ENCODE assay signal across 8 cellular contexts in genomic region chr21:36322083-36322424, GRCh38. TPM values are rescaled to one million over a fixed set of nuclear protein-coding genes. Genes with fewer than 3 reads are reported as not detected.
DNase-seq lines count a peak whose midpoint lies in the region; ATAC-seq, FAIRE-seq and TF ChIP-seq lines count a peak whose summit lies in the region.

No MANE protein-coding gene starts in this region.

- H3K9me1 ChIP-seq in keratinocyte (ENCODE audit: control insufficient read depth, extremely low read depth, insufficient read depth, low read length) = peaks cover 2% of the 10 kb centered on the region

- peak overlapping the region; percentile 84 for H3K4me2 ChIP-seq in keratinocyte (ENCODE audit: control insufficient read depth, extremely low read depth, insufficient read depth, low read depth, low read length)

- H3K27ac ChIP-seq in keratinocyte (ENCODE audit: control insufficient read depth, insufficient read depth, low read length) (peak overlapping the region; percentile 98), subcutaneous abdominal adipose tissue (ENCODE audit: low read depth, low read length) (peak overlapping the region; percentile 99)

- H3K4me3 Mint-ChIP-seq in T-helper 2 cell treated with Interferon-gamma antibody and Interleukin-4, amounts not matched to agents 5 μg/mL and 100 μg/mL, for 36 hours = peak overlapping the region; percentile 97
- H3K4me3 Mint-ChIP-seq in activated naive CD8-positive, alpha-beta T cell treated with anti-CD3 and anti-CD28 coated beads for 36 hours = peak overlapping the region; percentile 91

- dilution Hi-C loops in keratinocyte (cut with MboI; ENCODE audit: extremely low pct_ligation_motif_present, low sequenced_read_pairs) = no loop called here

- no peak overlapping the region for H2AFZ ChIP-seq in keratinocyte (ENCODE audit: control insufficient read depth, low read length)

- no peak for FAIRE-seq in keratinocyte (lab: Jason Lieb, UNC)

- peaks cover 31% of the 10 kb centered on the region for H3K36me3 Mint-ChIP-seq in T-helper 2 cell treated with Interferon-gamma antibody and Interleukin-4, amounts not matched to agents 5 μg/mL and 100 μg/mL, for 36 hours (ENCODE audit: low read depth)
- H3K36me3 Mint-ChIP-seq in activated naive CD8-positive, alpha-beta T cell treated with anti-CD3 and anti-CD28 coated beads for 36 hours = peaks cover 15% of the 10 kb centered on the region

- H3K27ac Mint-ChIP-seq in T-helper 2 cell treated with Interferon-gamma antibody and Interleukin-4, amounts not matched to agents 5 μg/mL and 100 μg/mL, for 36 hours = peak overlapping the region; percentile 96
- H3K27ac Mint-ChIP-seq in activated naive CD8-positive, alpha-beta T cell treated with anti-CD3 and anti-CD28 coated beads for 36 hours = peak overlapping the region; percentile 92

- H4K20me1 ChIP-seq in keratinocyte (ENCODE audit: control insufficient read depth, extremely low read depth, insufficient read depth, low read length) = no peaks in the 10 kb centered on the region

- H3K4me1 Mint-ChIP-seq in T-helper 2 cell treated with Interferon-gamma antibody and Interleukin-4, amounts not matched to agents 5 μg/mL and 100 μg/mL, for 36 hours (ENCODE audit: low read depth) = peaks cover 24% of the 10 kb centered on the region
- H3K4me1 Mint-ChIP-seq in activated naive CD8-positive, alpha-beta T cell treated with anti-CD3 and anti-CD28 coated beads for 36 hours = peaks cover 32% of the 10 kb centered on the region

- H3K4me1 ChIP-seq in keratinocyte (ENCODE audit: control insufficient read depth, extremely low read depth, insufficient read depth, low read length) = peaks cover 36% of the 10 kb centered on the region
- peaks cover 0 to 42% (median 38%) of the 10 kb centered on the region in 5 donors for H3K4me1 ChIP-seq in subcutaneous abdominal adipose tissue (ENCODE audit: control insufficient read depth in 5 of 5, insufficient read depth in 5 of 5, low read length in 5 of 5)

- H3K36me3 ChIP-seq in keratinocyte (ENCODE audit: control insufficient read depth in 2 of 2, extremely low read depth in 1 of 2, insufficient read depth in 2 of 2, low read length in 2 of 2) (peaks cover 3 to 6% of the 10 kb centered on the region in 2 experiments), subcutaneous abdominal adipose tissue (ENCODE audit: control insufficient read depth in 5 of 5, insufficient read depth in 5 of 5, low read length in 5 of 5) (peaks cover 0 to 8% (median 0%) of the 10 kb centered on the region in 5 donors)

- H3K9me3 ChIP-seq in keratinocyte (ENCODE audit: control insufficient read depth, low read depth, low read length) = no peaks in the 10 kb centered on the region
- H3K9me3 ChIP-seq in subcutaneous abdominal adipose tissue (ENCODE audit: control insufficient read depth in 5 of 5, low read length in 5 of 5) = no peaks in the 10 kb centered on the region

- H3K9ac ChIP-seq in keratinocyte (ENCODE audit: control insufficient read depth, extremely low read depth, insufficient read depth, low read length) (peak overlapping the region; percentile 88), subcutaneous abdominal adipose tissue (ENCODE audit: low read length in 5 of 5) (peak overlapping the region; percentile 69 to 91 (median 88))

- no peak for ATAC-seq in GM19023 (IDR thresholded peaks at IDR 0.05; ENCODE audit: unreplicated experiment)

- no peak for DNase-seq in T-helper 2 cell treated with Interferon-gamma antibody and Interleukin-4, amounts not matched to agents 5 μg/mL and 100 μg/mL, for 36 hours (ENCODE audit: low spot score)
- no peak for DNase-seq in T-helper 2 cell
- DNase-seq in activated naive CD8-positive, alpha-beta T cell treated with anti-CD3 and anti-CD28 coated beads for 36 hours = no peak
- DNase-seq in keratinocyte (ENCODE audit: low read depth, low spot score) = no peak
- no peak for DNase-seq in AG20443 (ENCODE audit: low spot score)
- DNase-seq in activated CD8-positive, alpha-beta memory T cell treated with anti-CD3 and anti-CD28 coated beads, Interleukin-2, amount 50 U/mL, for 4 hours = no peak

- peaks cover 60% of the 10 kb centered on the region for H3K79me2 ChIP-seq in keratinocyte (ENCODE audit: control insufficient read depth, insufficient read depth, low read length)

- no peaks in the 10 kb centered on the region for H3K27me3 ChIP-seq in keratinocyte (ENCODE audit: control insufficient read depth, extremely low read depth, insufficient read depth, low read length)
- no peaks in the 10 kb centered on the region for H3K27me3 ChIP-seq in subcutaneous abdominal adipose tissue (ENCODE audit: control insufficient read depth in 5 of 5, insufficient read depth in 4 of 5, low read length in 5 of 5)

- no peaks in the 10 kb centered on the region for H3K9me3 Mint-ChIP-seq in T-helper 2 cell treated with Interferon-gamma antibody and Interleukin-4, amounts not matched to agents 5 μg/mL and 100 μg/mL, for 36 hours
- peaks cover 2% of the 10 kb centered on the region for H3K9me3 Mint-ChIP-seq in activated naive CD8-positive, alpha-beta T cell treated with anti-CD3 and anti-CD28 coated beads for 36 hours

- no peak for TF ChIP-seq CTCF in keratinocyte (optimal IDR thresholded peaks at IDR 0.05 in 1 of 3, IDR thresholded peaks at IDR 0.05 in 1 of 3, conservative IDR thresholded peaks at IDR 0.05 in 1 of 3; ENCODE audit: extremely low read depth in 1 of 3, insufficient read depth in 2 of 3, low read length in 3 of 3)

- H3K27me3 Mint-ChIP-seq in T-helper 2 cell treated with Interferon-gamma antibody and Interleukin-4, amounts not matched to agents 5 μg/mL and 100 μg/mL, for 36 hours (ENCODE audit: low read depth) = no peaks in the 10 kb centered on the region
- H3K27me3 Mint-ChIP-seq in activated naive CD8-positive, alpha-beta T cell treated with anti-CD3 and anti-CD28 coated beads for 36 hours = peaks cover 4% of the 10 kb centered on the region

- H3K4me3 ChIP-seq in keratinocyte (ENCODE audit: control insufficient read depth in 2 of 3, extremely low read depth in 1 of 3, insufficient read depth in 2 of 3, low read depth in 1 of 3, low read length in 3 of 3) = peak overlapping the region; percentile 91 to 98 (median 93)
- H3K4me3 ChIP-seq in subcutaneous abdominal adipose tissue (ENCODE audit: low read depth in 1 of 5, low read length in 5 of 5) = peak overlapping the region; percentile 22 to 94 (median 86)

RNA-seq across cellular contexts. Expression of gene MORC3, which starts 2.1 kb away (rescaled TPM):
- total RNA-seq in activated naive CD8-positive, alpha-beta T cell treated with anti-CD3 and anti-CD28 coated beads for 36 hours = 10 to 100 TPM; 15.2 to 17.4 TPM
- 21.4 to 38.1 TPM (median 25.7 TPM) in 3 replicates for polyA plus RNA-seq in keratinocyte
- 200 TPM for polyA plus RNA-seq in keratinocyte (2011; ENCODE audit: low read depth)
- 13.4 and 26.8 TPM in 2 replicates for polyA plus RNA-seq in keratinocyte (2011; cell fraction: cytosol; rRNA removed)
- polyA plus RNA-seq in keratinocyte (2011; cell fraction: nucleus; rRNA removed) = 35.8 and 50.7 TPM in 2 replicates
- polyA plus RNA-seq in keratinocyte (2012; ENCODE audit: low replicate concordance) = 17.9 and 22.3 TPM in 2 replicates
- polyA minus RNA-seq in keratinocyte = 3.2 to 53.6 TPM (median 23.2 TPM) in 3 replicates
- polyA minus RNA-seq in keratinocyte (2011; cell fraction: cytosol; rRNA and poly(A)+ RNA removed) = 24.2 TPM
- 24.9 and 49.7 TPM in 2 replicates for polyA minus RNA-seq in keratinocyte (2011; cell fraction: nucleus; rRNA and poly(A)+ RNA removed)
